33 cellular contexts compared by ENCODE assay signal in genomic region chr1:7247158-7247557, GRCh38.
A peak's percentile ranks its signal among the peaks of the same experiment; 100 is the strongest.
DNase-seq lines count a peak whose midpoint lies in the region; ATAC-seq, FAIRE-seq and TF ChIP-seq lines count a peak whose summit lies in the region.
"Had no signal": no experiment of that assay in that cellular context is flagged by ENCODE, and none has a peak within 500 bp of the region (broad histone marks: within the 10 kb centered on the region; RNA-seq: fewer than 3 reads in every experiment).

No MANE protein-coding gene starts in this region.

- no peaks in the 10 kb centered on the region for H3K23me2 ChIP-seq in H9 (ENCODE audit: insufficient read length, low read depth, low read length, poor library complexity, severe bottlenecking)

- H3K4me3 ChIP-seq in astrocyte (ENCODE audit: insufficient read depth, low read depth, low read length) = no peak overlapping the region
- H3K4me3 ChIP-seq: GM12878, K562, PC-9 had no signal

- H3K36me3 Mint-ChIP-seq in astrocyte (ENCODE audit: low read depth, unreplicated experiment) = no peaks in the 10 kb centered on the region
- 0 out of 7 replicates have a peak, but pooled peaks cover 0 to 2% (median 0%) of the 10 kb centered on the region in 3 experiments for H3K36me3 Mint-ChIP-seq in H9 (ENCODE audit: insufficient read depth in 1 of 3, low read depth in 3 of 3)
- H3K36me3 Mint-ChIP-seq: CD14-positive monocyte; CD8-positive, alpha-beta memory T cell had no signal

- H3K27ac ChIP-seq in astrocyte (ENCODE audit: low read depth, low read length) (no peak overlapping the region), H9 (ENCODE audit: insufficient read length, low read depth, low read length) (no peak overlapping the region)
- H3K27ac ChIP-seq: 22Rv1, PC-9, RWPE1 had no signal

- H3K4ac ChIP-seq in H9 (ENCODE audit: low read depth, low read length) = no peak overlapping the region

- H3K4me3 Mint-ChIP-seq in astrocyte (ENCODE audit: unreplicated experiment) = no peak overlapping the region
- H3K4me3 Mint-ChIP-seq in H9 = no peak overlapping the region
- H3K4me3 Mint-ChIP-seq: CD14-positive monocyte; CD8-positive, alpha-beta memory T cell had no signal

- H3K4me1 Mint-ChIP-seq in astrocyte (ENCODE audit: low read depth, unreplicated experiment) (no peaks in the 10 kb centered on the region), H9 (peaks cover 5 to 8% of the 10 kb centered on the region in 2 experiments)
- H3K4me1 Mint-ChIP-seq: CD14-positive monocyte; CD8-positive, alpha-beta memory T cell had no signal

- TF ChIP-seq CTCF in astrocyte (IDR thresholded peaks at IDR 0.05; ENCODE audit: insufficient read depth, low read depth, low read length) (no peak), H9 (conservative IDR thresholded peaks at IDR 0.05) (no peak)

- no peak overlapping the region for H3K23ac ChIP-seq in H9 (ENCODE audit: insufficient read length, low read depth, low read length)

- H3K36me3 ChIP-seq in astrocyte (ENCODE audit: insufficient read depth, low read length) = no peaks in the 10 kb centered on the region
- H3K36me3 ChIP-seq: BE2C had no signal

- no peak overlapping the region for H3T11ph ChIP-seq in H9 (ENCODE audit: low read length)

- H3K4me2 ChIP-seq in astrocyte (ENCODE audit: low read length) (no peak overlapping the region), H9 (ENCODE audit: insufficient read depth, insufficient read length, low read length) (no peak overlapping the region)
- H3K4me2 ChIP-seq: PC-9, SK-N-SH had no signal

- peak; percentile 9 for DNase-seq in NCI-H748 (lab: John Stamatoyannopoulos, UW; ENCODE audit: unreplicated experiment)
- no peak for DNase-seq in NCI-H748 treated with DMSO at 0.1 percent for 48 hours (lab: John Stamatoyannopoulos, UW)
- no peak for DNase-seq in astrocyte (ENCODE audit: low read depth)
- peak; percentile 1 for DNase-seq in left lobe of liver (ENCODE audit: low spot score)
- no peak for DNase-seq in H9
- DNase-seq in NCI-H128 (lab: John Stamatoyannopoulos, UW; ENCODE audit: unreplicated experiment) = no peak
- DNase-seq: BE2C; CD8-positive, alpha-beta memory T cell; DMS 273 treated with DMSO at 0.1 percent for 48 hours; DMS79; EL; GDM1; Kasumi-1; NCI-H1694; NCI-H2029 treated with DMSO at 0.1 percent for 48 hours; NCI-H2171; NCI-H226; NCI-H510A; NCI-H774; PC-9; SK-N-SH; SW 1271 had no signal

- H4K5ac ChIP-seq in H9 (ENCODE audit: insufficient read length, low read depth, low read length) = no peak overlapping the region

- ATAC-seq in left lobe of liver = no peak
- ATAC-seq in GM19035 (IDR thresholded peaks at IDR 0.05; ENCODE audit: unreplicated experiment) = no peak
- no peak for ATAC-seq in GM18867 (IDR thresholded peaks at IDR 0.05; ENCODE audit: unreplicated experiment)
- ATAC-seq: GM12878, HCT116, HepG2, K562 had no signal

- H4K20me1 ChIP-seq in astrocyte (ENCODE audit: insufficient read depth, low read length) (no peaks in the 10 kb centered on the region), H9 (ENCODE audit: control insufficient read depth, insufficient read depth, insufficient read length) (no peaks in the 10 kb centered on the region)

- H2AK5ac ChIP-seq in H9 (ENCODE audit: insufficient read length, low read length) = no peak overlapping the region

- FAIRE-seq in astrocyte (lab: Jason Lieb, UNC) = no peak
- FAIRE-seq: GM12878, GM19239, H1, HepG2, K562 had no signal

- H3K9me3 Mint-ChIP-seq in astrocyte (ENCODE audit: unreplicated experiment) (no peaks in the 10 kb centered on the region), H9 (peaks cover 3 to 4% of the 10 kb centered on the region in 2 experiments; a peak in 3 of 5 replicates)

- H3K27ac Mint-ChIP-seq in astrocyte (ENCODE audit: unreplicated experiment) (no peak overlapping the region), H9 (no peak overlapping the region; a peak in 1 of 7 replicates)
- H3K27ac Mint-ChIP-seq: CD14-positive monocyte; CD8-positive, alpha-beta memory T cell had no signal

- H3K79me2 ChIP-seq in astrocyte (ENCODE audit: insufficient read depth, low read length) = no peaks in the 10 kb centered on the region
- no peaks in the 10 kb centered on the region for H3K79me2 ChIP-seq in H9 (ENCODE audit: insufficient read depth, low read length)

- no peak overlapping the region for H3K9ac ChIP-seq in astrocyte (ENCODE audit: low read length)
- no peak overlapping the region for H3K9ac ChIP-seq in H9 (ENCODE audit: extremely low read depth, insufficient read length, low read length)
- H3K9ac ChIP-seq: SK-N-SH had no signal

- no peak overlapping the region for H4K91ac ChIP-seq in H9 (ENCODE audit: insufficient read length, low read depth, low read length)

- H2BK20ac ChIP-seq in H9 (ENCODE audit: low read depth, low read length, poor library complexity, severe bottlenecking) = no peak overlapping the region

- H3K4me1 ChIP-seq in astrocyte (ENCODE audit: insufficient read depth, low read length) (peaks cover 14% of the 10 kb centered on the region), H9 (ENCODE audit: insufficient read depth, low read length) (0 out of 2 replicates have a peak, but pooled peaks cover 2% of the 10 kb centered on the region)
- H3K4me1 ChIP-seq: BE2C had no signal

- no peak overlapping the region for H2BK12ac ChIP-seq in H9 (ENCODE audit: insufficient read length, low read depth, low read length)

- H3K27me3 Mint-ChIP-seq in astrocyte (ENCODE audit: low read depth, unreplicated experiment) (peaks cover 2% of the 10 kb centered on the region), H9 (ENCODE audit: low read depth) (no peaks in the 10 kb centered on the region; the same call in 1 of the 2 replicates)

- no peak overlapping the region for H4K8ac ChIP-seq in H9 (replicated peaks; ENCODE audit: insufficient read length, low read depth, low read length)

- H3K79me1 ChIP-seq in H9 (ENCODE audit: insufficient read depth, low read depth, low read length, poor library complexity, severe bottlenecking) = no peaks in the 10 kb centered on the region

- no peak overlapping the region for H3K14ac ChIP-seq in H9 (ENCODE audit: insufficient read depth, low read length)

- no peak overlapping the region for H2BK120ac ChIP-seq in H9 (ENCODE audit: low read depth, low read length, poor library complexity, severe bottlenecking)

- H2BK15ac ChIP-seq in H9 (ENCODE audit: low read depth, low read length) = no peak overlapping the region

- no peak overlapping the region for H3K18ac ChIP-seq in H9 (ENCODE audit: insufficient read length, low read depth, low read length)

- H3K27me3 ChIP-seq in astrocyte (ENCODE audit: insufficient read depth, low read length) = no peaks in the 10 kb centered on the region
- no peaks in the 10 kb centered on the region for H3K27me3 ChIP-seq in H9 (ENCODE audit: insufficient read depth, low read length)
- H3K27me3 ChIP-seq: BE2C had no signal

- WGBS in H9 (ENCODE audit: extremely low coverage, insufficient read length, low lambda C conversion rate) = no CpG with 5 or more reads among the region's 6 CpGs

- no peaks in the 10 kb centered on the region for H3K9me3 ChIP-seq in astrocyte (ENCODE audit: insufficient read depth, low read depth, low read length)
- no peaks in the 10 kb centered on the region for H3K9me3 ChIP-seq in H9 (ENCODE audit: control insufficient read depth, low read depth, low read length)
- H3K9me3 ChIP-seq: BE2C, SK-N-SH had no signal

- H2BK5ac ChIP-seq in H9 (ENCODE audit: insufficient read length, low read length) = no peak overlapping the region

- H2AFZ ChIP-seq in astrocyte (ENCODE audit: low read depth, low read length) = peak overlapping the region; percentile 62
- H2AFZ ChIP-seq in H9 (ENCODE audit: low read length) = no peak overlapping the region
- H2AFZ ChIP-seq: PC-9 had no signal

- no peak overlapping the region for H3K56ac ChIP-seq in H9 (ENCODE audit: insufficient read length, low read depth, low read length)

Comparison
In these comparisons a context has a peak if more than half of its experiments do, and no peak if none do; other contexts are left out.
1. DNase-seq: peak in NCI-H748 (single experiment) and left lobe of liver (single experiment); none in NCI-H748 treated with DMSO at 0.1 percent for 48 hours (single experiment), astrocyte (single experiment), H9 (single experiment) and NCI-H128 (single experiment).